Comparison of ENCODE assay signal across 1 cellular context in the genomic region with DNA sequence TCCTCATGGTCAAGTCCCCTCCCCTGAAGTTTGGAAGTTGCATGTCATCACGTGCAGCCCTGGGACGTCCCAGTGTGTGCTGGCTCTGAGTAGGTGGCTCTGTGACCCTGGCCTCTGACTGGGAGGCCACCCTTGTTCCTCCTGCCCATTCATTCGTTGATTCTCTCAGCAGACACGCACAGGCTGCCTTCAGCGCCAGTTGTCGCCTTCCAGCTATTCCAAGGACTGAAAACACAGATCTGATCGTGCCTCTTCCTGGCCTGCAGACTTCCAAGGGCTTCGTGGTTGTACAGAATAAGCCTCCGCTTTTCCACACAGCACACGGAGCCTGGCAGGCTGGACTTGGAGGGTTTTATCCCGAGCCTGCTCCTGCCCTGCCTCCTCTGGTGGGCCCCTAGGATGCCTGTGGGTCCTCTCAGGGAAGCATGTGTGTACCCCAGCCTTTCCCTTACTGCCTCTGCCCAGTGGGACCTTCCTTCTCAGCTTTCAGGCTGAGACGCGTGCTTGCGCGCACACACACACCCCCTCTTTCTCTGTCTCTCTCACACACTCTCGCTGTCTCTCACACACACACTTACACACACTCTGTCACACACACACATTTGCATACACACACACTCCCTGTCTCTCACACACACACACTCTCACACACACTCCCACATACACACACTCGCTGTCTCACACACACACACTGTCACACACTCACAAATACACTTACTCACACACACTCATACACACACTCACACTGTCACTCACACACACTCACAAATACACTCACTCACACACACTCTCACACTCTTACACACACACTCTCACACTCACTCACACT.
TF ChIP-seq lines count a peak whose summit lies in the region.

No MANE protein-coding gene starts in this region.

TF ChIP-seq in H1, 55 proteins besides CTCF, POLR2A, EP300 and RAD21:
- TF ChIP-seq, protein P1, sequence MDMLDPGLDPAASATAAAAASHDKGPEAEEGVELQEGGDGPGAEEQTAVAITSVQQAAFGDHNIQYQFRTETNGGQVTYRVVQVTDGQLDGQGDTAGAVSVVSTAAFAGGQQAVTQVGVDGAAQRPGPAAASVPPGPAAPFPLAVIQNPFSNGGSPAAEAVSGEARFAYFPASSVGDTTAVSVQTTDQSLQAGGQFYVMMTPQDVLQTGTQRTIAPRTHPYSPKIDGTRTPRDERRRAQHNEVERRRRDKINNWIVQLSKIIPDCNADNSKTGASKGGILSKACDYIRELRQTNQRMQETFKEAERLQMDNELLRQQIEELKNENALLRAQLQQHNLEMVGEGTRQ (IDR thresholded peaks at IDR 0.05; ENCODE audit: low read length) = no peak
- TF ChIP-seq SP1 (IDR thresholded peaks at IDR 0.05; ENCODE audit: low read depth, low read length) = no peak
- TF ChIP-seq ASH2L (IDR thresholded peaks at IDR 0.05; ENCODE audit: low read length) = no peak
- TF ChIP-seq SIX5 (IDR thresholded peaks at IDR 0.05; ENCODE audit: low read depth, low read length) = no peak
- no peak for TF ChIP-seq SIRT6 (IDR thresholded peaks at IDR 0.05; ENCODE audit: low read length)
- no peak for TF ChIP-seq JUN (IDR thresholded peaks at IDR 0.05; ENCODE audit: low read depth, low read length)
- no peak for TF ChIP-seq CBX5 (IDR thresholded peaks at IDR 0.05; ENCODE audit: low read depth, low read length)
- no peak for TF ChIP-seq ATF2 (IDR thresholded peaks at IDR 0.05; ENCODE audit: low read length)
- no peak for TF ChIP-seq TAF1 (IDR thresholded peaks at IDR 0.05; ENCODE audit: low read depth, low read length)
- TF ChIP-seq CHD2 (IDR thresholded peaks at IDR 0.05; ENCODE audit: low read length) = no peak
- no peak for TF ChIP-seq BCL11A (IDR thresholded peaks at IDR 0.05; ENCODE audit: low read depth in 2 of 2, low read length in 2 of 2)
- TF ChIP-seq ZNF274 (IDR thresholded peaks at IDR 0.05; ENCODE audit: borderline replicate concordance, extremely low read depth, low read length) = no peak
- TF ChIP-seq TBP (IDR thresholded peaks at IDR 0.05; ENCODE audit: low read depth, low read length) = no peak
- TF ChIP-seq E2F6 (IDR thresholded peaks at IDR 0.05) = no peak
- TF ChIP-seq NANOG (IDR thresholded peaks at IDR 0.05; ENCODE audit: insufficient read depth, low read depth, low read length, poor library complexity, severe bottlenecking) = no peak
- no peak for TF ChIP-seq CEBPB (IDR thresholded peaks at IDR 0.05; ENCODE audit: low read depth, low read length)
- TF ChIP-seq TEAD4 (IDR thresholded peaks at IDR 0.05; ENCODE audit: low read depth, low read length) = no peak
- TF ChIP-seq CHD1 (IDR thresholded peaks at IDR 0.05; ENCODE audit: low read depth, low read length) = no peak
- no peak for TF ChIP-seq RFX5 (IDR thresholded peaks at IDR 0.05; ENCODE audit: borderline replicate concordance, low read depth, low read length)
- TF ChIP-seq SP2 (IDR thresholded peaks at IDR 0.05; ENCODE audit: low read length) = no peak
